Comparison of ENCODE assay signal across 1 cellular context in genomic region chr19:1027953-1028902, GRCh38.
TF ChIP-seq lines count a peak whose summit lies in the region.

No MANE protein-coding gene starts in this region.

TF ChIP-seq in A549, 52 proteins besides CTCF, POLR2A, EP300 and RAD21 (continued from another document):
- TF ChIP-seq ATOH8 (CRISPR knock-in tag; IDR thresholded peaks at IDR 0.05; ENCODE audit: low read depth) (no peak), CHD4 (IDR thresholded peaks at IDR 0.05; ENCODE audit: borderline replicate concordance) (no peak)
